In the genomic region with DNA sequence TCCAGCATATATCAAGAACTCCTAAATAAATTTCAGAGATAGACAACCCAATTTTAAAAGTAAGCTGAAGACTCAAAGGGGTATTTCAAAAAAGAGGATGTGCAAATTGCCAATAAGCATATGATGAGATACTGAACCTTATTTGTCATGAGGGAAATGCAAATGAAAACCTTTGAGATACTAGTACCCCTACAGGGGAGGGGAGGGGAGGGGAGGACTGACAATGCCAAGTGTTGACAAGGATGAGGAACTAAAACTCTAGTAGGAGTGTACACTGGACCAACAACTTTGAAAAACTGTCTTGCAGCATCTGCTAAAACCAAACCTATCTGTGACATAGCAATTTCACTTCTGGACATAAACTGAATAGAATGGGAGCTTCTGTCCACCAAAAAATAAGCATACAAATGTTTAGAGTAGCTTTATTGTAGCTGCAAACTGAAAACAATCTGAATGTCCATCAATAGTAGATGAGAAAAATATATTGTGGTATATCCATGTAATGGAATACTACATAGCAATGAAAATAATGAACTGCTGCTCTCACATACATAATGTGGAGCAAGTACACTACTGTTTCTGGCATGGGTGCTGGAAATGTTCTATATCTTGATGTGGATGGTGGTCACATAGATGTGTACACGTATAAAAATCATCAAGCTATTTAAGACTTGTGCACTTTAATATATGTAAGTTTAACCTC, we compare ENCODE assay signal across 27 cellular contexts.
"Had no signal": no experiment of that assay in that cellular context is flagged by ENCODE, and none has a peak within 500 bp of the region (broad histone marks: within the 10 kb centered on the region; RNA-seq: fewer than 3 reads in every experiment).

No MANE protein-coding gene starts in this region.

- H3K36me3 ChIP-seq: SJSA1 had no signal

- H3K27ac ChIP-seq: SJSA1, VCaP had no signal

- H3K4me1 Mint-ChIP-seq: activated CD4-positive, alpha-beta memory T cell treated with anti-CD3 and anti-CD28 coated beads, Interleukin-2, amount 10 ng/mL, durations not matched to agents 7 days and 5 days; activated CD4-positive, alpha-beta T cell treated with anti-CD3 and anti-CD28 coated beads for 36 hours; activated naive CD4-positive, alpha-beta T cell treated with anti-CD3 and anti-CD28 coated beads, Interleukin-2, amount 10 ng/mL, durations not matched to agents 7 days and 5 days; activated naive CD8-positive, alpha-beta T cell treated with anti-CD3 and anti-CD28 coated beads for 36 hours; T-cell had no signal

- H3K9me3 Mint-ChIP-seq: activated naive CD4-positive, alpha-beta T cell treated with anti-CD3 and anti-CD28 coated beads, Interleukin-2, amount 10 ng/mL, durations not matched to agents 7 days and 5 days had no signal

- H3K4me3 Mint-ChIP-seq: activated CD4-positive, alpha-beta memory T cell treated with anti-CD3 and anti-CD28 coated beads, Interleukin-2, amount 10 ng/mL, durations not matched to agents 7 days and 5 days; activated CD4-positive, alpha-beta T cell treated with anti-CD3 and anti-CD28 coated beads for 36 hours; activated naive CD4-positive, alpha-beta T cell treated with anti-CD3 and anti-CD28 coated beads, Interleukin-2, amount 10 ng/mL, durations not matched to agents 7 days and 5 days; activated naive CD8-positive, alpha-beta T cell treated with anti-CD3 and anti-CD28 coated beads for 36 hours; T-cell had no signal

- H3K4me3 ChIP-seq: SJSA1 had no signal

- H3K27ac Mint-ChIP-seq: activated CD4-positive, alpha-beta memory T cell treated with anti-CD3 and anti-CD28 coated beads, Interleukin-2, amount 10 ng/mL, durations not matched to agents 7 days and 5 days; activated CD4-positive, alpha-beta T cell treated with anti-CD3 and anti-CD28 coated beads for 36 hours; activated naive CD4-positive, alpha-beta T cell treated with anti-CD3 and anti-CD28 coated beads, Interleukin-2, amount 10 ng/mL, durations not matched to agents 7 days and 5 days; activated naive CD8-positive, alpha-beta T cell treated with anti-CD3 and anti-CD28 coated beads for 36 hours; activated T-helper 2 cell treated with anti-CD3 and anti-CD28 coated beads, Interferon-gamma antibody, Interleukin-2, Interleukin-4, amounts not matched to agents 10 μg/mL and 5 μg/mL and 100 μg/mL, durations not matched to agents 14 hours and 24 hours and 36 hours; T-cell had no signal

- H3K4me1 ChIP-seq: SJSA1 had no signal

- FAIRE-seq: RCC 7860 had no signal

- DNase-seq: activated CD4-positive, alpha-beta memory T cell treated with anti-CD3 and anti-CD28 coated beads, Interleukin-2, amount 10 ng/mL, durations not matched to agents 7 days and 5 days; activated CD4-positive, alpha-beta T cell treated with anti-CD3 and anti-CD28 coated beads for 36 hours; activated CD4-positive, alpha-beta T cell treated with anti-CD3 and anti-CD28 coated beads, Interleukin-2, amount 50 U/mL, for 1 hour; activated gamma-delta T cell treated with Interleukin-2 at 50 U/mL for 16 hours; activated naive CD4-positive, alpha-beta T cell treated with anti-CD3 and anti-CD28 coated beads, Interleukin-2, amount 10 ng/mL, durations not matched to agents 7 days and 5 days; activated naive CD8-positive, alpha-beta T cell treated with anti-CD3 and anti-CD28 coated beads for 36 hours; activated T-cell treated with anti-CD3 and anti-CD28 coated beads for 4 hours; activated T-cell treated with anti-CD3 and anti-CD28 coated beads, Interleukin-2, amount 50 U/mL, for 48 hours; anterior cingulate cortex; cerebellar nuclear complex; Karpas-422; MM.1S; NCI-H1105 treated with DMSO at 0.1 percent for 48 hours; NCI-H1436 treated with DMSO at 0.1 percent for 48 hours; NCI-H187; NCI-H2081; NCI-H446; NCI-H524; PC-3; SHP77; T-helper 2 cell; T1000 had no signal

- H3K36me3 Mint-ChIP-seq: activated naive CD4-positive, alpha-beta T cell treated with anti-CD3 and anti-CD28 coated beads, Interleukin-2, amount 10 ng/mL, durations not matched to agents 7 days and 5 days; activated naive CD8-positive, alpha-beta T cell treated with anti-CD3 and anti-CD28 coated beads for 36 hours; T-cell had no signal

- ATAC-seq: activated CD4-positive, alpha-beta T cell treated with anti-CD3 and anti-CD28 coated beads for 36 hours; PC-3; T-cell had no signal
